Comparison of ENCODE assay signal across 17 cellular contexts in genomic region chr2:54636425-54637139, GRCh38.
A peak's percentile ranks its signal among the peaks of the same experiment; 100 is the strongest.
DNase-seq lines count a peak whose midpoint lies in the region; ATAC-seq and TF ChIP-seq lines count a peak whose summit lies in the region.
"Had no signal": no experiment of that assay in that cellular context is flagged by ENCODE, and none has a peak within 500 bp of the region (broad histone marks: within the 10 kb centered on the region; RNA-seq: fewer than 3 reads in every experiment).

No MANE protein-coding gene starts in this region.

- no peak for ATAC-seq in CD8-positive, alpha-beta T cell
- ATAC-seq in GM21717 (IDR thresholded peaks at IDR 0.05; ENCODE audit: unreplicated experiment): no peak
- ATAC-seq in mucosa of descending colon: no peak
- no peak for ATAC-seq in GM18870 (IDR thresholded peaks at IDR 0.05; ENCODE audit: unreplicated experiment)
- ATAC-seq: activated CD4-positive, CD25-positive, alpha-beta regulatory T cell treated with anti-CD3 and anti-CD28 coated beads, Interleukin-2, amount 50 U/mL, for 24 hours; K562; upper lobe of right lung had no signal

- no peaks in the 10 kb centered on the region for H3K9me3 ChIP-seq in CD8-positive, alpha-beta T cell (ENCODE audit: low read length)
- H3K9me3 ChIP-seq in WERI-Rb-1 (ENCODE audit: severe bottlenecking): no peaks in the 10 kb centered on the region
- H3K9me3 ChIP-seq in esophagus muscularis mucosa: no peaks in the 10 kb centered on the region
- no peaks in the 10 kb centered on the region for H3K9me3 ChIP-seq in trophoblast cell (ENCODE audit: insufficient read depth, low read depth, low read length)
- H3K9me3 ChIP-seq in mucosa of descending colon: no peaks in the 10 kb centered on the region
- H3K9me3 ChIP-seq: pancreas, upper lobe of right lung had no signal

- H3K9ac ChIP-seq in trophoblast cell (ENCODE audit: low read length): no peak overlapping the region

- no peak overlapping the region for H2BK120ac ChIP-seq in trophoblast cell (ENCODE audit: insufficient read depth, low read length, poor library complexity)

- no peak overlapping the region for H2BK5ac ChIP-seq in trophoblast cell (ENCODE audit: low read depth, low read length, poor library complexity)

- no peak overlapping the region for H4K8ac ChIP-seq in trophoblast cell (ENCODE audit: low read depth, low read length)

- no peak overlapping the region for H3K14ac ChIP-seq in trophoblast cell (ENCODE audit: low read length)

- H2AFZ ChIP-seq in trophoblast cell (ENCODE audit: insufficient read depth, low read length, poor library complexity): no peak overlapping the region

- no peaks in the 10 kb centered on the region for H3K79me2 ChIP-seq in trophoblast cell (ENCODE audit: control insufficient read depth, insufficient read depth, low read length, poor library complexity)

- no peaks in the 10 kb centered on the region for H3K27me3 ChIP-seq in CD8-positive, alpha-beta T cell (ENCODE audit: insufficient read depth, low read length)
- H3K27me3 ChIP-seq in WERI-Rb-1 (ENCODE audit: insufficient read depth, low read depth, severe bottlenecking) (no peaks in the 10 kb centered on the region), esophagus muscularis mucosa (no peaks in the 10 kb centered on the region), trophoblast cell (ENCODE audit: insufficient read depth, low read length) (no peaks in the 10 kb centered on the region)
- H3K27me3 ChIP-seq: pancreas, upper lobe of right lung had no signal

- no peak for TF ChIP-seq POLR2A in esophagus muscularis mucosa (IDR thresholded peaks at IDR 0.05; ENCODE audit: low read depth)

- H2BK12ac ChIP-seq in trophoblast cell (ENCODE audit: low read length): no peak overlapping the region

- CTCF ChIA-PET in CD8-positive, alpha-beta T cell (lab: Charles Lee): interaction anchor here (1.3 to 1.5 kb wide), 2 partner anchors 20 to 114 kb away, joined by 3 read pairs; no protein-coding TSS in a partner anchor

- 43% methylated on average over 9 of the region's 9 CpGs for WGBS in esophagus muscularis mucosa
- WGBS in trophoblast cell (ENCODE audit: extremely low coverage, insufficient coverage, insufficient read length): no CpG with 5 or more reads among the region's 9 CpGs

- H3K23ac ChIP-seq in trophoblast cell (ENCODE audit: low read length): no peak overlapping the region

- TF ChIP-seq EP300 in esophagus muscularis mucosa (IDR thresholded peaks at IDR 0.05): no peak

- no peak overlapping the region for H2AK5ac ChIP-seq in trophoblast cell (ENCODE audit: low read length)

- H3K4me3 Mint-ChIP-seq in CD8-positive, alpha-beta T cell: no peak overlapping the region
- H3K4me3 Mint-ChIP-seq: activated naive CD4-positive, alpha-beta T cell treated with anti-CD3 and anti-CD28 coated beads, Interleukin-2, amount 50 U/mL, for 24 hours had no signal

- H4K12ac ChIP-seq in trophoblast cell (ENCODE audit: low read depth, low read length): no peak overlapping the region

- H3K36me3 ChIP-seq in CD8-positive, alpha-beta T cell (ENCODE audit: insufficient read depth, low read length): peaks cover 49% of the 10 kb centered on the region
- H3K36me3 ChIP-seq in WERI-Rb-1: peaks cover 88% of the 10 kb centered on the region
- peaks cover 12 to 68% (median 55%) of the 10 kb centered on the region in 4 donors for H3K36me3 ChIP-seq in esophagus muscularis mucosa
- H3K36me3 ChIP-seq in trophoblast cell (ENCODE audit: control insufficient read depth in 1 of 2, insufficient read depth in 2 of 2, low read length in 2 of 2): peaks cover 19 to 35% of the 10 kb centered on the region in 2 experiments
- H3K36me3 ChIP-seq in mucosa of descending colon (ENCODE audit: low read depth): no peaks in the 10 kb centered on the region

- no peaks in the 10 kb centered on the region for H3K9me3 Mint-ChIP-seq in CD8-positive, alpha-beta T cell
- H3K9me3 Mint-ChIP-seq: activated naive CD4-positive, alpha-beta T cell treated with anti-CD3 and anti-CD28 coated beads, Interleukin-2, amount 50 U/mL, for 24 hours had no signal

- H3K4me2 ChIP-seq in trophoblast cell (ENCODE audit: low read length): no peak overlapping the region

- no peaks in the 10 kb centered on the region for H3K79me1 ChIP-seq in trophoblast cell (ENCODE audit: low read length)

- no peak overlapping the region for H3K4ac ChIP-seq in trophoblast cell (ENCODE audit: low read depth, low read length)

- no peak for TF ChIP-seq CTCF in CD8-positive, alpha-beta T cell (IDR thresholded peaks at IDR 0.05)
- TF ChIP-seq CTCF in WERI-Rb-1 (IDR thresholded peaks at IDR 0.05; ENCODE audit: low read depth, low read length) (no peak), esophagus muscularis mucosa (IDR thresholded peaks at IDR 0.05) (no peak), mucosa of descending colon (IDR thresholded peaks at IDR 0.05) (no peak)

- peaks cover 43% of the 10 kb centered on the region for H3K4me1 Mint-ChIP-seq in CD8-positive, alpha-beta T cell (ENCODE audit: low read depth)

- H3K27me3 Mint-ChIP-seq in CD8-positive, alpha-beta T cell (ENCODE audit: low read depth): no peaks in the 10 kb centered on the region
- H3K27me3 Mint-ChIP-seq: activated naive CD4-positive, alpha-beta T cell treated with anti-CD3 and anti-CD28 coated beads, Interleukin-2, amount 50 U/mL, for 24 hours had no signal

- peaks cover 92% of the 10 kb centered on the region for H3K36me3 Mint-ChIP-seq in CD8-positive, alpha-beta T cell

- no peak overlapping the region for H3K4me3 ChIP-seq in CD8-positive, alpha-beta T cell (ENCODE audit: low read depth, low read length)
- H3K4me3 ChIP-seq in WERI-Rb-1 (ENCODE audit: low read depth, low read length) (no peak overlapping the region), esophagus muscularis mucosa (no peak overlapping the region), trophoblast cell (ENCODE audit: low read depth, low read length) (no peak overlapping the region), mucosa of descending colon (no peak overlapping the region)
- H3K4me3 ChIP-seq: K562, pancreas, upper lobe of right lung had no signal

- H3K18ac ChIP-seq in trophoblast cell (ENCODE audit: low read length): peak overlapping the region; percentile 62

- peaks cover 16% of the 10 kb centered on the region for H3K4me1 ChIP-seq in CD8-positive, alpha-beta T cell (ENCODE audit: insufficient read depth, low read length)
- H3K4me1 ChIP-seq in esophagus muscularis mucosa: peaks cover 88 to 97% (median 94%) of the 10 kb centered on the region in 4 donors
- peaks cover 8 to 27% of the 10 kb centered on the region in 2 experiments for H3K4me1 ChIP-seq in trophoblast cell (ENCODE audit: control insufficient read depth in 1 of 2, insufficient read depth in 2 of 2, low read length in 2 of 2)
- no peaks in the 10 kb centered on the region for H3K4me1 ChIP-seq in mucosa of descending colon (ENCODE audit: low read depth)

- H4K91ac ChIP-seq in trophoblast cell (ENCODE audit: low read depth, low read length): no peak overlapping the region

- intact Hi-C loops in CD8-positive, alpha-beta T cell (cut with DNase I, micrococcal nuclease): loop anchor here (2.0 to 5.0 kb wide), 2 partner anchors 14 to 114 kb away; no protein-coding TSS in a partner anchor
- intact Hi-C loops in esophagus muscularis mucosa (cut with DNase I): no loop called here
- intact Hi-C loops in mucosa of descending colon (cut with DNase I, micrococcal nuclease): no loop called here

- POLR2A ChIA-PET in CD8-positive, alpha-beta T cell (lab: Charles Lee): no interaction called here

- DNase-seq in CD8-positive, alpha-beta T cell: no peak
- DNase-seq in WERI-Rb-1 (no peak), esophagus muscularis mucosa (ENCODE audit: extremely low spot score) (no peak), trophoblast cell (no peak), mucosa of descending colon (no peak)
- no peak for DNase-seq in activated CD4-positive, alpha-beta T cell treated with anti-CD3 and anti-CD28 coated beads, Interleukin-2, amount 50 U/mL, for 4 hours
- DNase-seq: cortex of kidney; NCI-H1092 treated with DMSO at 0.1 percent for 48 hours; NCI-H446; pancreas; stimulated activated CD4-positive, alpha-beta T cell treated with anti-CD3 and anti-CD28 coated beads, Interleukin-15, amount 100 ng/mL, for 24 hours; upper lobe of right lung had no signal

- H3K27ac Mint-ChIP-seq in CD8-positive, alpha-beta T cell: peak overlapping the region; percentile 65

- no peak overlapping the region for H3K27ac ChIP-seq in CD8-positive, alpha-beta T cell (ENCODE audit: low read depth, low read length)
- H3K27ac ChIP-seq in WERI-Rb-1 (peak overlapping the region; percentile 53), esophagus muscularis mucosa (replicated peaks in 1 of 4) (peak overlapping the region; percentile 71 to 81 (median 74)), trophoblast cell (ENCODE audit: low read depth, low read length) (no peak overlapping the region)
- H3K27ac ChIP-seq: upper lobe of right lung had no signal

Comparison
In these comparisons a context has a peak if more than half of its experiments do, and no peak if none do; other contexts are left out.
1. H3K27ac ChIP-seq: peak in WERI-Rb-1 (single experiment) and esophagus muscularis mucosa (4 of 4); none in CD8-positive, alpha-beta T cell (single experiment) and trophoblast cell (single experiment).
2. intact Hi-C loops: an anchor here in CD8-positive, alpha-beta T cell (2.0 to 5.0 kb wide); none called in esophagus muscularis mucosa and mucosa of descending colon.